8 cellular contexts compared by ENCODE assay signal in genomic region chr1:154961497-154962237, GRCh38. TPM values are rescaled to one million over a fixed set of nuclear protein-coding genes. Genes with fewer than 3 reads are reported as not detected.
DNase-seq lines count a peak whose midpoint lies in the region; ATAC-seq and TF ChIP-seq lines count a peak whose summit lies in the region.

Gene PYGO2, minus strand, starts transcription at chr1:154961782. Its CDS starts 206 bp downstream, at chr1:154961576.

- H3K9me3 Mint-ChIP-seq in CD8-positive, alpha-beta memory T cell = no peaks in the 10 kb centered on the region
- no peaks in the 10 kb centered on the region for H3K9me3 Mint-ChIP-seq in activated CD8-positive, alpha-beta memory T cell treated with anti-CD3 and anti-CD28 coated beads, Interleukin-2, amount 10 ng/mL, durations not matched to agents 7 days and 5 days (ENCODE audit: low read depth)
- H3K9me3 Mint-ChIP-seq in mesothelial cell of epicardium = no peaks in the 10 kb centered on the region

- H3K27me3 ChIP-seq in CD8-positive, alpha-beta memory T cell (ENCODE audit: insufficient read depth, low read length, poor library complexity, severe bottlenecking) = no peaks in the 10 kb centered on the region

- H3K4me3 ChIP-seq in CD8-positive, alpha-beta memory T cell (ENCODE audit: low read length) = peak within 1 kb of the TSS; percentile 64

- H3K4me1 ChIP-seq in CD8-positive, alpha-beta memory T cell (ENCODE audit: insufficient read depth, low read length) = peaks cover 29% of the 10 kb centered on the region

- H3K27me3 Mint-ChIP-seq in CD8-positive, alpha-beta memory T cell = peaks cover 0 to 1% of the 10 kb centered on the region in 2 donors
- no peaks in the 10 kb centered on the region for H3K27me3 Mint-ChIP-seq in activated CD8-positive, alpha-beta memory T cell treated with anti-CD3 and anti-CD28 coated beads, Interleukin-2, amount 10 ng/mL, durations not matched to agents 7 days and 5 days
- H3K27me3 Mint-ChIP-seq in mesothelial cell of epicardium (ENCODE audit: low read depth) = no peaks in the 10 kb centered on the region

- CTCF ChIA-PET in CD8-positive, alpha-beta memory T cell (lab: Charles Lee) = interaction anchor here (0.9 to 3.7 kb wide), 20 partner anchors 9 to 124 kb away, joined by 3 to 42 read pairs (median 4); partner anchors contain the start of genes CKS1B, PMVK and SHC1
- CTCF ChIA-PET in activated CD8-positive, alpha-beta memory T cell treated with anti-CD3 and anti-CD28 coated beads, Interleukin-2, amount 10 ng/mL, durations not matched to agents 7 days and 5 days (lab: Charles Lee) = interaction anchor here (0.6 to 3.2 kb wide), 22 partner anchors 9 to 356 kb away, joined by 3 to 21 read pairs (median 4); partner anchors contain the start of genes ADAM15, FLAD1, PMVK and SHC1

- ATAC-seq in GM19395 (IDR thresholded peaks at IDR 0.05; ENCODE audit: unreplicated experiment) (peak; percentile 69), HG03558 (IDR thresholded peaks at IDR 0.05; ENCODE audit: extremely low read depth, unreplicated experiment) (peak; percentile 36)
- peak; percentile 86 for ATAC-seq in activated CD8-positive, alpha-beta memory T cell treated with anti-CD3 and anti-CD28 coated beads, Interleukin-2, amount 10 ng/mL, durations not matched to agents 7 days and 5 days

- in situ Hi-C loops in endometrial microvascular endothelial cells (cut with HindIII; ENCODE audit: inconsistent ontology term, low pct_unique_long_range_greater_than_20kb, low sequenced_read_pairs) = no loop called here

- POLR2A ChIA-PET in CD8-positive, alpha-beta memory T cell (lab: Charles Lee) = interaction anchor here (0.8 to 1.7 kb wide), 8 partner anchors 13 to 124 kb away, joined by 3 to 11 read pairs (median 4); partner anchors contain the start of genes CKS1B, FLAD1 and PMVK

- DNase-seq in CD8-positive, alpha-beta memory T cell = peak; percentile 74 to 86 (median 82)
- DNase-seq in NOMO-1 treated with DMSO at 0.1 percent for 48 hours (lab: John Stamatoyannopoulos, UW; ENCODE audit: unreplicated experiment) = peak; percentile 68
- peak; percentile 87 for DNase-seq in activated CD8-positive, alpha-beta memory T cell treated with anti-CD3 and anti-CD28 coated beads, Interleukin-2, amount 10 ng/mL, durations not matched to agents 7 days and 5 days
- peak; percentile 62 to 80 for DNase-seq in mesothelial cell of epicardium (ENCODE audit: low spot score in 2 of 2, unreplicated experiment in 2 of 2)
- peak; percentile 73 to 76 for DNase-seq in stimulated activated CD8-positive, alpha-beta memory T cell treated with anti-CD3 and anti-CD28 coated beads, Interleukin-2, amount 100 ng/mL, for 48 hours (ENCODE audit: low read depth in 2 of 2)

- peak within 1 kb of the TSS; percentile 92 for H3K27ac ChIP-seq in CD8-positive, alpha-beta memory T cell (ENCODE audit: low read depth, low read length)

- H3K36me3 Mint-ChIP-seq in CD8-positive, alpha-beta memory T cell = peaks cover 0 to 73% (median 7%) of the 10 kb centered on the region in 3 donors
- H3K36me3 Mint-ChIP-seq in activated CD8-positive, alpha-beta memory T cell treated with anti-CD3 and anti-CD28 coated beads, Interleukin-2, amount 10 ng/mL, durations not matched to agents 7 days and 5 days = peaks cover 22% of the 10 kb centered on the region
- H3K36me3 Mint-ChIP-seq in mesothelial cell of epicardium = peaks cover 8% of the 10 kb centered on the region

- H3K36me3 ChIP-seq in CD8-positive, alpha-beta memory T cell (ENCODE audit: insufficient read depth, low read length) = peaks cover 21% of the 10 kb centered on the region

- H3K27ac Mint-ChIP-seq in CD8-positive, alpha-beta memory T cell = peak within 1 kb of the TSS; percentile 94 to 99 (median 98)
- peak within 1 kb of the TSS; percentile 91 for H3K27ac Mint-ChIP-seq in activated CD8-positive, alpha-beta memory T cell treated with anti-CD3 and anti-CD28 coated beads, Interleukin-2, amount 10 ng/mL, durations not matched to agents 7 days and 5 days
- H3K27ac Mint-ChIP-seq in mesothelial cell of epicardium = peak within 1 kb of the TSS; percentile 96

- peak within 1 kb of the TSS; percentile 92 to 98 (median 96) for H3K4me3 Mint-ChIP-seq in CD8-positive, alpha-beta memory T cell
- H3K4me3 Mint-ChIP-seq in activated CD8-positive, alpha-beta memory T cell treated with anti-CD3 and anti-CD28 coated beads, Interleukin-2, amount 10 ng/mL, durations not matched to agents 7 days and 5 days = peak within 1 kb of the TSS; percentile 96
- peak within 1 kb of the TSS; percentile 85 for H3K4me3 Mint-ChIP-seq in mesothelial cell of epicardium

- peaks cover 29 to 57% (median 47%) of the 10 kb centered on the region in 3 donors for H3K4me1 Mint-ChIP-seq in CD8-positive, alpha-beta memory T cell
- H3K4me1 Mint-ChIP-seq in activated CD8-positive, alpha-beta memory T cell treated with anti-CD3 and anti-CD28 coated beads, Interleukin-2, amount 10 ng/mL, durations not matched to agents 7 days and 5 days = peaks cover 44% of the 10 kb centered on the region
- peaks cover 39% of the 10 kb centered on the region for H3K4me1 Mint-ChIP-seq in mesothelial cell of epicardium

- H3K9me3 ChIP-seq in CD8-positive, alpha-beta memory T cell (ENCODE audit: low read length) = no peaks in the 10 kb centered on the region

- peak; percentile 51 for TF ChIP-seq CTCF in mesothelial cell of epicardium (IDR thresholded peaks at IDR 0.05; ENCODE audit: unreplicated experiment)

RNA-seq across cellular contexts. Expression of gene PYGO2, which starts in this region (rescaled TPM):
- total RNA-seq in CD8-positive, alpha-beta memory T cell = 10 to 100 TPM; 34.2 to 35.3 TPM
- 42.6 TPM for polyA plus RNA-seq in CD8-positive, alpha-beta memory T cell
- 10 to 100 TPM; 44.0 to 47.9 TPM for total RNA-seq in activated CD8-positive, alpha-beta memory T cell treated with anti-CD3 and anti-CD28 coated beads, Interleukin-2, amount 10 ng/mL, durations not matched to agents 7 days and 5 days
- 14.5 TPM for total RNA-seq in endometrial microvascular endothelial cells (ENCODE audit: inconsistent ontology term)
- 43.8 to 47.3 TPM (median 44.6 TPM) in 3 replicates for total RNA-seq in mesothelial cell of epicardium

Comparison
In these comparisons a context has a peak if more than half of its experiments do, and no peak if none do; other contexts are left out.
1. Peak in every context shown above with its lines: DNase-seq, ATAC-seq, H3K4me3 ChIP-seq and H3K27ac ChIP-seq.
2. ATAC-seq: peak in every context shown above with its lines; median percentile 86 in activated CD8-positive, alpha-beta memory T cell treated with anti-CD3 and anti-CD28 coated beads, Interleukin-2, amount 10 ng/mL, durations not matched to agents 7 days and 5 days; 69 in GM19395; 36 in HG03558.